22 cellular contexts compared by ENCODE assay signal in the genomic region with DNA sequence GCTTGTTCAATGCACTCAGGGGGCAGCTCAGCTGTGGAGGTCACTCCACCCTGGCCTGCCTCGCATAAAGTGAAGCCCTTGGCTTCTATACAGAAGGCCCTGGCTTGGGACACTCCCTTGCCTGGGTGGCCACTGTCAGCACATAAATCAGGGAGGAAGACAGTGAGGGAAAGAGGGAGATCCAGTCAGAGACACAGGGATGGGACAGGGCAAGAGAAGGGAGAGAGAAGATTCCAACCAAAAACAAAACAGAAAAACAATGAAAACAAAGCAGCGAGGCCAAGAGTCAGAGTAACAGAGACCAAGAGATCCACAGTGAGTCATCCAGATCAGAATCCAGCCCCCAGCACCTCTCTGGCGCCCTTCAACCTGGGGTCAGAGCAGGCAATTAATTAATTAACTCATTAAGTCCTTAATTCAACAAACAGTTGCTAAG. TPM values are rescaled to one million over a fixed set of nuclear protein-coding genes. Genes with fewer than 3 reads are reported as not detected.
"Had no signal": no experiment of that assay in that cellular context is flagged by ENCODE, and none has a peak within 500 bp of the region (broad histone marks: within the 10 kb centered on the region; RNA-seq: fewer than 3 reads in every experiment).

No MANE protein-coding gene starts in this region.

- H3K9me3 ChIP-seq: esophagus squamous epithelium, mucosa of descending colon, transverse colon, vagina had no signal

- DNase-seq: activated CD8-positive, alpha-beta memory T cell treated with anti-CD3 and anti-CD28 coated beads for 24 hours; activated CD8-positive, alpha-beta memory T cell treated with anti-CD3 and anti-CD28 coated beads, Interleukin-2, amount 50 U/mL, for 48 hours; activated effector memory CD4-positive, alpha-beta T cell treated with Interleukin-2 at 50 U/mL for 16 hours; activated naive CD4-positive, alpha-beta T cell treated with anti-CD3 and anti-CD28 coated beads, Interleukin-2, amount 10 ng/mL, durations not matched to agents 7 days and 5 days; activated naive CD8-positive, alpha-beta T cell treated with anti-CD3 and anti-CD28 coated beads, Interleukin-2, amount 50 U/mL, for 24 hours; activated T-cell treated with anti-CD3 and anti-CD28 coated beads, Interleukin-2, amount 50 U/mL, for 48 hours; anterior cingulate cortex; effector memory CD4-positive, alpha-beta T cell; esophagus squamous epithelium; foreskin fibroblast; mesenchymal stem cell; mucosa of descending colon; naive thymus-derived CD4-positive, alpha-beta T cell; stimulated activated CD4-positive, alpha-beta T cell treated with anti-CD3 and anti-CD28 coated beads, Interleukin-12 subunit alpha, Interleukin-12 subunit beta, amount 100 ng/mL, for 4 hours; stimulated activated CD4-positive, alpha-beta T cell treated with anti-CD3 and anti-CD28 coated beads, Interleukin-1b, Interleukin-23, amount 100 ng/mL, for 48 hours; stimulated activated naive CD4-positive, alpha-beta T cell treated with Interleukin-2 at 50 U/mL for 16 hours; transverse colon had no signal

- H3K9ac ChIP-seq: parathyroid adenoma had no signal

- ATAC-seq: activated CD4-positive, CD25-positive, alpha-beta regulatory T cell treated with anti-CD3 and anti-CD28 coated beads, Interleukin-2, amount 50 U/mL, for 24 hours; activated naive CD8-positive, alpha-beta T cell treated with anti-CD3 and anti-CD28 coated beads, Interleukin-2, amount 50 U/mL, for 24 hours; mucosa of descending colon; naive thymus-derived CD4-positive, alpha-beta T cell had no signal

- H3K27me3 ChIP-seq: transverse colon, vagina had no signal

- H3K4me3 ChIP-seq: esophagus squamous epithelium, mucosa of descending colon, transverse colon, vagina had no signal

- H3K4me3 Mint-ChIP-seq: activated naive CD4-positive, alpha-beta T cell treated with anti-CD3 and anti-CD28 coated beads, Interleukin-2, amount 10 ng/mL, durations not matched to agents 7 days and 5 days; activated naive CD8-positive, alpha-beta T cell treated with anti-CD3 and anti-CD28 coated beads, Interleukin-2, amount 50 U/mL, for 24 hours; dendritic cell treated with granulocyte-macrophage colony-stimulating factor and Interleukin-4, amounts not matched to agents 40 ng/mL and 50 ng/mL, for 4 days; naive thymus-derived CD4-positive, alpha-beta T cell had no signal

- H3K27ac Mint-ChIP-seq: activated naive CD4-positive, alpha-beta T cell treated with anti-CD3 and anti-CD28 coated beads, Interleukin-2, amount 10 ng/mL, durations not matched to agents 7 days and 5 days; activated naive CD8-positive, alpha-beta T cell treated with anti-CD3 and anti-CD28 coated beads, Interleukin-2, amount 50 U/mL, for 24 hours; dendritic cell treated with granulocyte-macrophage colony-stimulating factor and Interleukin-4, amounts not matched to agents 40 ng/mL and 50 ng/mL, for 4 days; naive thymus-derived CD4-positive, alpha-beta T cell had no signal

- H3K4me1 ChIP-seq: parathyroid adenoma had no signal

- H2AFZ ChIP-seq: parathyroid adenoma had no signal

- H3K9me3 Mint-ChIP-seq: activated naive CD4-positive, alpha-beta T cell treated with anti-CD3 and anti-CD28 coated beads, Interleukin-2, amount 10 ng/mL, durations not matched to agents 7 days and 5 days; activated naive CD8-positive, alpha-beta T cell treated with anti-CD3 and anti-CD28 coated beads, Interleukin-2, amount 50 U/mL, for 24 hours; dendritic cell treated with granulocyte-macrophage colony-stimulating factor and Interleukin-4, amounts not matched to agents 40 ng/mL and 50 ng/mL, for 4 days; naive thymus-derived CD4-positive, alpha-beta T cell had no signal

- H3K36me3 Mint-ChIP-seq: activated naive CD4-positive, alpha-beta T cell treated with anti-CD3 and anti-CD28 coated beads, Interleukin-2, amount 10 ng/mL, durations not matched to agents 7 days and 5 days; naive thymus-derived CD4-positive, alpha-beta T cell had no signal

- H3K36me3 ChIP-seq: esophagus squamous epithelium, transverse colon, vagina had no signal

- H3K4me1 Mint-ChIP-seq: activated naive CD4-positive, alpha-beta T cell treated with anti-CD3 and anti-CD28 coated beads, Interleukin-2, amount 10 ng/mL, durations not matched to agents 7 days and 5 days; activated naive CD8-positive, alpha-beta T cell treated with anti-CD3 and anti-CD28 coated beads, Interleukin-2, amount 50 U/mL, for 24 hours; naive thymus-derived CD4-positive, alpha-beta T cell had no signal

- H3K27ac ChIP-seq: esophagus squamous epithelium, parathyroid adenoma, transverse colon, vagina had no signal

- H3K79me2 ChIP-seq: parathyroid adenoma had no signal

RNA-seq across cellular contexts. Expression of gene INSYN1, which starts 11.7 kb away (rescaled TPM):
- total RNA-seq: naive thymus-derived CD4-positive, alpha-beta T cell; T-helper 1 cell treated with Interleukin-12 subunit alpha and Interleukin-12 subunit beta and Interleukin-4 antibody, amounts not matched to agents 30 ng/mL and 1 ng/mL, for 36 hours had no signal
- polyA plus RNA-seq: naive thymus-derived CD4-positive, alpha-beta T cell had no signal

RNA-seq across cellular contexts. Expression of gene CD276, which starts 57.2 kb away (rescaled TPM):
- polyA plus RNA-seq: naive thymus-derived CD4-positive, alpha-beta T cell had no signal
